Comparison of ENCODE assay signal across 12 cellular contexts in the genomic region with DNA sequence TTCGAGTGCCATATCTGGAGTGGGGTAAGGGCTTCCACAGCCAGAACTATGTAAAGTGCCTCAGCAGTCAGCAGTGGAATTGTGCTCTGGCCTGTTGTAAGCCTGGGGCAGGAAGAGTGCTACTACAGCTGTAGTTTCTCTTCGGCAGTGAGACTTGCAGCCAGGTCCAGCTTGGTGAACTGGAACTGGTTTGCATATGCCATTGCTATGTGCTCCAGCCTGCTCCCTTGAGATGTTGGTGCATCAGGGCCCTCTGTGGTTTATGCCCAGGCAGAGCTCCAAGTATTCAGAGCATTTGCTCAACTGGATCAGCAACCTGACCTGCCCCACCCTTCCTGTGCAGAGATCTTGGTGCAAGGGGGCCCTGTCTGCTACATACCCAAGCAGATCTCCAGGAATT. TPM values are rescaled to one million over a fixed set of nuclear protein-coding genes. Genes with fewer than 3 reads are reported as not detected.
DNase-seq lines count a peak whose midpoint lies in the region; ATAC-seq and TF ChIP-seq lines count a peak whose summit lies in the region.
"Had no signal": no experiment of that assay in that cellular context is flagged by ENCODE, and none has a peak within 500 bp of the region (broad histone marks: within the 10 kb centered on the region; RNA-seq: fewer than 3 reads in every experiment).

No MANE protein-coding gene starts in this region.

- no peak overlapping the region for H3K4me3 ChIP-seq in spleen

- no peaks in the 10 kb centered on the region for H3K36me3 ChIP-seq in spleen

- intact Hi-C loops in spleen (cut with DNase I; ENCODE audit: low total_unique reads), result no loop called here

- POLR2A ChIA-PET in HEK293T (lab: Yijun Ruan, JAX), result no interaction called here

- H3K9me3 ChIP-seq in spleen, result peaks cover 0 to 21% (median 5%) of the 10 kb centered on the region in 8 donors

- no peak for TF ChIP-seq CTCF in spleen (IDR thresholded peaks at IDR 0.05 in 8 of 11, conservative IDR thresholded peaks at IDR 0.05 in 3 of 11)

- no peaks in the 10 kb centered on the region for H3K4me1 ChIP-seq in spleen

- CTCF ChIA-PET in HEK293T (lab: Yijun Ruan, JAX), result no interaction called here

- H3K27ac ChIP-seq in spleen, result no peak overlapping the region

- no peaks in the 10 kb centered on the region for H3K27me3 ChIP-seq in spleen (replicated peaks in 1 of 7)

- WGBS in spleen, 5 donors, result 56 to 74% (median 67%) methylated on average over 2 of the region's 2 CpGs

- no peak for TF ChIP-seq POLR2A in spleen (IDR thresholded peaks at IDR 0.05)

- peak; percentile 72 for ATAC-seq in GM21529 (IDR thresholded peaks at IDR 0.05; ENCODE audit: unreplicated experiment)

- DNase-seq in AG08396 (ENCODE audit: low spot score) (peak; percentile 42), LoVo (ENCODE audit: low spot score) (peak; percentile 5), fibroblast of peridontal ligament (ENCODE audit: extremely low read depth) (peak; percentile 76), AG20443 (ENCODE audit: low spot score) (no peak), HEK293T (ENCODE audit: extremely low spot score) (no peak), spleen (no peak)
- no peak for DNase-seq in stimulated activated CD4-positive, alpha-beta T cell treated with anti-CD3 and anti-CD28 coated beads, Interleukin-12 subunit alpha, Interleukin-12 subunit beta, amount 100 ng/mL, for 4 hours
- DNase-seq: C1 segment of cervical spinal cord, NCI-H1048 had no signal

TF ChIP-seq in HEK293T, 16 proteins besides CTCF, POLR2A, EP300 and RAD21:
- TF ChIP-seq SP1 (IDR thresholded peaks at IDR 0.05) (no peak), L3MBTL2 (conservative IDR thresholded peaks at IDR 0.05) (no peak), SUZ12 (IDR thresholded peaks at IDR 0.05) (no peak), ELF4 (IDR thresholded peaks at IDR 0.05) (no peak), HDGF (IDR thresholded peaks at IDR 0.05; ENCODE audit: borderline replicate concordance) (no peak), FOXK2 (IDR thresholded peaks at IDR 0.05) (no peak), ZNF384 (IDR thresholded peaks at IDR 0.05) (no peak), FOXM1 (IDR thresholded peaks at IDR 0.05; ENCODE audit: borderline replicate concordance) (no peak), NFRKB (IDR thresholded peaks at IDR 0.05) (no peak), LEF1 (IDR thresholded peaks at IDR 0.05; ENCODE audit: borderline replicate concordance) (no peak), BHLHE40 (IDR thresholded peaks at IDR 0.05; ENCODE audit: borderline replicate concordance) (no peak), ARNT (IDR thresholded peaks at IDR 0.05) (no peak), CTBP1 (IDR thresholded peaks at IDR 0.05; ENCODE audit: borderline replicate concordance) (no peak), FOXA1 (IDR thresholded peaks at IDR 0.05) (no peak), TARDBP (IDR thresholded peaks at IDR 0.05) (no peak)
- TF ChIP-seq, protein P1, sequence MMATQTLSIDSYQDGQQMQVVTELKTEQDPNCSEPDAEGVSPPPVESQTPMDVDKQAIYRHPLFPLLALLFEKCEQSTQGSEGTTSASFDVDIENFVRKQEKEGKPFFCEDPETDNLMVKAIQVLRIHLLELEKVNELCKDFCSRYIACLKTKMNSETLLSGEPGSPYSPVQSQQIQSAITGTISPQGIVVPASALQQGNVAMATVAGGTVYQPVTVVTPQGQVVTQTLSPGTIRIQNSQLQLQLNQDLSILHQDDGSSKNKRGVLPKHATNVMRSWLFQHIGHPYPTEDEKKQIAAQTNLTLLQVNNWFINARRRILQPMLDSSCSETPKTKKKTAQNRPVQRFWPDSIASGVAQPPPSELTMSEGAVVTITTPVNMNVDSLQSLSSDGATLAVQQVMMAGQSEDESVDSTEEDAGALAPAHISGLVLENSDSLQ (IDR thresholded peaks at IDR 0.05), result no peak

RNA-seq across cellular contexts. Expression of gene ZNF804A, which starts 47.8 kb away (rescaled TPM):
- 1 to 10 TPM in 1 of 7 donors, under 1 TPM in 6; 0.37 to 1.8 (median 0.51) TPM for total RNA-seq in spleen
- under 1 TPM; 0.21 to 0.29 (median 0.24) TPM for polyA plus RNA-seq in spleen
- total RNA-seq: pulmonary artery endothelial cell; T-helper 1 cell treated with Interleukin-12 subunit alpha and Interleukin-12 subunit beta and Interleukin-4 antibody, amounts not matched to agents 30 ng/mL and 1 ng/mL, for 36 hours had no signal

Comparison
In these comparisons a context has a peak if more than half of its experiments do, and no peak if none do; other contexts are left out.
1. DNase-seq: peak in AG08396 (single experiment), LoVo (single experiment) and fibroblast of peridontal ligament (single experiment); none in AG20443 (single experiment), stimulated activated CD4-positive, alpha-beta T cell treated with anti-CD3 and anti-CD28 coated beads, Interleukin-12 subunit alpha, Interleukin-12 subunit beta, amount 100 ng/mL, for 4 hours (single experiment), HEK293T (single experiment) and spleen (single experiment).